ENCODE assay signal across 1 cellular context in genomic region chr21:29260461-29260860, GRCh38.
TF ChIP-seq lines count a peak whose summit lies in the region.

No MANE protein-coding gene starts in this region.

TF ChIP-seq in IMR-90, 13 proteins besides CTCF, POLR2A, EP300 and RAD21 (continued from another document):
- TF ChIP-seq, protein P1, sequence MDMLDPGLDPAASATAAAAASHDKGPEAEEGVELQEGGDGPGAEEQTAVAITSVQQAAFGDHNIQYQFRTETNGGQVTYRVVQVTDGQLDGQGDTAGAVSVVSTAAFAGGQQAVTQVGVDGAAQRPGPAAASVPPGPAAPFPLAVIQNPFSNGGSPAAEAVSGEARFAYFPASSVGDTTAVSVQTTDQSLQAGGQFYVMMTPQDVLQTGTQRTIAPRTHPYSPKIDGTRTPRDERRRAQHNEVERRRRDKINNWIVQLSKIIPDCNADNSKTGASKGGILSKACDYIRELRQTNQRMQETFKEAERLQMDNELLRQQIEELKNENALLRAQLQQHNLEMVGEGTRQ (IDR thresholded peaks at IDR 0.05; ENCODE audit: low read depth, low read length) = no peak
- TF ChIP-seq ELK1 (IDR thresholded peaks at IDR 0.05; ENCODE audit: borderline replicate concordance, low read depth, low read length) = no peak
- no peak for TF ChIP-seq NFE2L2 (IDR thresholded peaks at IDR 0.05; ENCODE audit: low read depth, low read length)
TF ChIP-seq in IMR-90: peak in this region for 0.
